In the genomic region with DNA sequence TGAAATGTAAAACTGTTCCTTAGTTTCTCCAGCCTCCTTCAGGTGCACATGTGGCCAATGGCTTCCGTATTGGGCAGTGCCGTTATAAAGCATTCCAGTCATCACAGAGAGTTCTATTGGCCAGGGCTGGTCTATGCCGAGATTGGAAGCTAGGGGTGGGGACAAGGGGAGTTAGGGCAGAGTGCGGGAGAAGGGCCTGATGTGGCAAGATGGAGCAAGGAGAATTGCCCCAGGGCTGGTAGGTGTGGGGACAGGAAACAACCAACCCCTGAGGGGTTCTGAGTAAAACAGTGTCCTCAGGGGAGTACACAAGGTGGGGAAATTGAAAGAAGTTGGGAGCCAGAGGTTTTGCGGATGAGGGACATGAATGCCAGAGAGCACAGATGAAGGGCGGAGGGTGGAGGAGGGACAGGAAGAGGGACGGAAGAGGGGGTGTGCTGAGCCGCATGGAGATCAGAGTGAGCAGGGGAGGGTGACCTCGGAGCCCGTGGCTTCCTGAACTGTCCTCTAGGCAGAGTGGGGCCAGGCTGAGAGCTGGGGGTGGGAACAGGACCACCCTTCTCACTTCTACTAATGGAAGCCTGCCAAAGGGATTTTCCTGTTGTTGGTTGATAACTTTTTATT, we compare ENCODE assay signal across 1 cellular context.
TF ChIP-seq lines count a peak whose summit lies in the region.

No MANE protein-coding gene starts in this region.

TF ChIP-seq in GM12878, 131 proteins besides CTCF, POLR2A, EP300 and RAD21:
- no peak for TF ChIP-seq NRF1 (conservative IDR thresholded peaks at IDR 0.05; ENCODE audit: low read depth, low read length)
- peak; percentile 58; the same call in 1 of the 2 replicates for TF ChIP-seq NFXL1 (IDR thresholded peaks at IDR 0.05; ENCODE audit: borderline replicate concordance)
- no peak for TF ChIP-seq SPI1 (IDR thresholded peaks at IDR 0.05; ENCODE audit: borderline replicate concordance, insufficient read depth, low read depth, low read length)
- TF ChIP-seq CREB1 (IDR thresholded peaks at IDR 0.05; ENCODE audit: low read depth), result no peak
- TF ChIP-seq, protein P1, sequence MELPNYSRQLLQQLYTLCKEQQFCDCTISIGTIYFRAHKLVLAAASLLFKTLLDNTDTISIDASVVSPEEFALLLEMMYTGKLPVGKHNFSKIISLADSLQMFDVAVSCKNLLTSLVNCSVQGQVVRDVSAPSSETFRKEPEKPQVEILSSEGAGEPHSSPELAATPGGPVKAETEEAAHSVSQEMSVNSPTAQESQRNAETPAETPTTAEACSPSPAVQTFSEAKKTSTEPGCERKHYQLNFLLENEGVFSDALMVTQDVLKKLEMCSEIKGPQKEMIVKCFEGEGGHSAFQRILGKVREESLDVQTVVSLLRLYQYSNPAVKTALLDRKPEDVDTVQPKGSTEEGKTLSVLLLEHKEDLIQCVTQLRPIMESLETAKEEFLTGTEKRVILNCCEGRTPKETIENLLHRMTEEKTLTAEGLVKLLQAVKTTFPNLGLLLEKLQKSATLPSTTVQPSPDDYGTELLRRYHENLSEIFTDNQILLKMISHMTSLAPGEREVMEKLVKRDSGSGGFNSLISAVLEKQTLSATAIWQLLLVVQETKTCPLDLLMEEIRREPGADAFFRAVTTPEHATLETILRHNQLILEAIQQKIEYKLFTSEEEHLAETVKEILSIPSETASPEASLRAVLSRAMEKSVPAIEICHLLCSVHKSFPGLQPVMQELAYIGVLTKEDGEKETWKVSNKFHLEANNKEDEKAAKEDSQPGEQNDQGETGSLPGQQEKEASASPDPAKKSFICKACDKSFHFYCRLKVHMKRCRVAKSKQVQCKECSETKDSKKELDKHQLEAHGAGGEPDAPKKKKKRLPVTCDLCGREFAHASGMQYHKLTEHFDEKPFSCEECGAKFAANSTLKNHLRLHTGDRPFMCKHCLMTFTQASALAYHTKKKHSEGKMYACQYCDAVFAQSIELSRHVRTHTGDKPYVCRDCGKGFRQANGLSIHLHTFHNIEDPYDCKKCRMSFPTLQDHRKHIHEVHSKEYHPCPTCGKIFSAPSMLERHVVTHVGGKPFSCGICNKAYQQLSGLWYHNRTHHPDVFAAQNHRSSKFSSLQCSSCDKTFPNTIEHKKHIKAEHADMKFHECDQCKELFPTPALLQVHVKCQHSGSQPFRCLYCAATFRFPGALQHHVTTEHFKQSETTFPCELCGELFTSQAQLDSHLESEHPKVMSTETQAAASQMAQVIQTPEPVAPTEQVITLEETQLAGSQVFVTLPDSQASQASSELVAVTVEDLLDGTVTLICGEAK (IDR thresholded peaks at IDR 0.05; ENCODE audit: borderline replicate concordance), result no peak
